ENCODE assay signal across 13 cellular contexts in the genomic region with DNA sequence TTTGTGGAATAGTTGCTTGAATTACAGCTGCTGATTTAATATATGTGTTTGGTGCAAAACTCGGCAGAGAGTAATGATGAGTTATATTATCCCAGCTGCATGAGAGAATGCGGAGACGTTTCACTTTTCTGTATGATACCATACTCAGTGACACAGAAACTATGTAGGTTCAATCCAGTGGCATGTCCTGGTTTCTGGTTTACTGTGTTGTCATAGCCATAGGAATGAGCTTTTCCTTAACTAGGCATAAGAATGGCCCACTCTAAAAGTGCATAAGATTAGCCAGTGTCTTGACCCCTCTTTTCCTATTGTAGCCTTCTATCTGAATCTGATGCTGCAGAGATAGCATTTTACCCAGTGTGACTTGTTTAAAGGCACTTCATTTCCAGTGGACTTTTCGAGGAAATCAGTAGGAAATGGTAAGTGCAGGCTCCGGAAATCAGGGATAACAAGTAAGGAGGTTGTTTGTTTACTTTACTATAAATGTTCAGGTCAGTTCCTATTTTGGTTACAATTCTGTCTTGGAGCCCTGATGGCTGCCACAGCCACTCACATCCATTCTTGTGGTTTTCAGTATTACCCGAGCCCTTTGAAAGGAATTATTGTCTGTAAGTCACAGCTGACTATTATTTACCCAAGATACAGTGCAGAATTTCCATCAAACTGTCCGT.
DNase-seq lines count a peak whose midpoint lies in the region; TF ChIP-seq lines count a peak whose summit lies in the region.
"Had no signal": no experiment of that assay in that cellular context is flagged by ENCODE, and none has a peak within 500 bp of the region (broad histone marks: within the 10 kb centered on the region; RNA-seq: fewer than 3 reads in every experiment).

No MANE protein-coding gene starts in this region.

- H3K27ac ChIP-seq in MM.1S (ENCODE audit: low read length) (no peak overlapping the region; the same call in 1 of the 2 replicates), esophagus muscularis mucosa (replicated peaks in 1 of 4) (peak overlapping the region in 3 of 4 donors; percentile 10 to 57 (median 44))
- H3K27ac ChIP-seq: left lung had no signal

- no peaks in the 10 kb centered on the region for H3K27me3 ChIP-seq in MM.1S (replicated peaks; ENCODE audit: insufficient read depth, low read length)
- H3K27me3 ChIP-seq in esophagus muscularis mucosa = no peaks in the 10 kb centered on the region
- H3K27me3 ChIP-seq: left lung had no signal

- intact Hi-C loops in esophagus muscularis mucosa (cut with DNase I) = no loop called here

- H2AFZ ChIP-seq in MM.1S (ENCODE audit: low read length) = peak overlapping the region; percentile 50; the same call in 1 of the 2 replicates

- no peaks in the 10 kb centered on the region for H3K9me2 ChIP-seq in MM.1S (replicated peaks; ENCODE audit: insufficient read depth, low read length)

- H3K27ac Mint-ChIP-seq in nephron = peak overlapping the region in 2 of 3 experiments; percentile 49 to 72
- H3K27ac Mint-ChIP-seq: activated CD4-positive, alpha-beta T cell treated with anti-CD3 and anti-CD28 coated beads, Interleukin-2, amount 10 ng/mL, durations not matched to agents 24 days and 14 days; activated naive CD4-positive, alpha-beta T cell treated with anti-CD3 and anti-CD28 coated beads for 36 hours; CD8-positive, alpha-beta T cell had no signal

- H3K4me3 ChIP-seq in MM.1S (ENCODE audit: low read length) = no peak overlapping the region
- H3K4me3 ChIP-seq in esophagus muscularis mucosa = peak overlapping the region in 2 of 4 donors; percentile 13 to 14
- H3K4me3 ChIP-seq: left lung had no signal

- H3K9ac ChIP-seq in MM.1S (ENCODE audit: low read length) = no peak overlapping the region

- H3K79me2 ChIP-seq in MM.1S (ENCODE audit: low read length) = no peaks in the 10 kb centered on the region

- DNase-seq in COLO829 (ENCODE audit: low spot score) (peak; percentile 30), MM.1S (peak; percentile 14), esophagus muscularis mucosa (ENCODE audit: extremely low spot score) (no peak), HUDEP-2 (lab: John Stamatoyannopoulos, UW; ENCODE audit: unreplicated experiment in 76 of 76) (no peak), NCI-H1436 (lab: John Stamatoyannopoulos, UW) (no peak), NCI-H2171 treated with DMSO at 0.1 percent for 48 hours (lab: John Stamatoyannopoulos, UW) (no peak)
- no peak for DNase-seq in stimulated activated CD4-positive, alpha-beta T cell treated with anti-CD3 and anti-CD28 coated beads, Interleukin-4, amount 100 ng/mL, for 4 hours
- DNase-seq: activated CD4-positive, alpha-beta T cell treated with anti-CD3 and anti-CD28 coated beads, Interleukin-2, amount 10 ng/mL, durations not matched to agents 24 days and 14 days; activated naive CD4-positive, alpha-beta T cell treated with anti-CD3 and anti-CD28 coated beads for 36 hours; CD8-positive, alpha-beta T cell; left lung; NCI-H1417 treated with DMSO at 0.1 percent for 48 hours had no signal

- H3K4me1 ChIP-seq in MM.1S (ENCODE audit: low read length) (0 out of 2 replicates have a peak, but pooled peaks cover 4% of the 10 kb centered on the region), esophagus muscularis mucosa (peaks cover 2 to 21% (median 13%) of the 10 kb centered on the region in 4 donors)
- H3K4me1 ChIP-seq: left lung had no signal

- peaks cover 13% of the 10 kb centered on the region for H3K4me1 Mint-ChIP-seq in nephron
- H3K4me1 Mint-ChIP-seq: activated CD4-positive, alpha-beta T cell treated with anti-CD3 and anti-CD28 coated beads, Interleukin-2, amount 10 ng/mL, durations not matched to agents 24 days and 14 days had no signal

- H3K9me3 Mint-ChIP-seq in nephron = no peaks in the 10 kb centered on the region
- H3K9me3 Mint-ChIP-seq: activated CD4-positive, alpha-beta T cell treated with anti-CD3 and anti-CD28 coated beads, Interleukin-2, amount 10 ng/mL, durations not matched to agents 24 days and 14 days; activated naive CD4-positive, alpha-beta T cell treated with anti-CD3 and anti-CD28 coated beads for 36 hours; CD8-positive, alpha-beta T cell had no signal

- H3K4me2 ChIP-seq in MM.1S (ENCODE audit: low read depth, low read length) = peak overlapping the region; percentile 21; the same call in 1 of the 2 replicates

- H4K20me1 ChIP-seq in MM.1S (ENCODE audit: insufficient read depth, low read length) = no peaks in the 10 kb centered on the region

- H3K27me3 Mint-ChIP-seq in nephron (ENCODE audit: low read depth) = no peaks in the 10 kb centered on the region
- H3K27me3 Mint-ChIP-seq: activated CD4-positive, alpha-beta T cell treated with anti-CD3 and anti-CD28 coated beads, Interleukin-2, amount 10 ng/mL, durations not matched to agents 24 days and 14 days had no signal

- peak overlapping the region in 1 of 3 experiments; percentile 0 for H3K4me3 Mint-ChIP-seq in nephron
- H3K4me3 Mint-ChIP-seq: activated CD4-positive, alpha-beta T cell treated with anti-CD3 and anti-CD28 coated beads, Interleukin-2, amount 10 ng/mL, durations not matched to agents 24 days and 14 days; activated naive CD4-positive, alpha-beta T cell treated with anti-CD3 and anti-CD28 coated beads for 36 hours; CD8-positive, alpha-beta T cell had no signal

- H3K9me3 ChIP-seq in MM.1S (replicated peaks; ENCODE audit: insufficient read depth, low read length) = no peaks in the 10 kb centered on the region
- no peaks in the 10 kb centered on the region for H3K9me3 ChIP-seq in esophagus muscularis mucosa
- H3K9me3 ChIP-seq: left lung had no signal

- WGBS in esophagus muscularis mucosa = 46% methylated on average over 7 of the region's 7 CpGs

- no peak for TF ChIP-seq POLR2A in esophagus muscularis mucosa (IDR thresholded peaks at IDR 0.05; ENCODE audit: low read depth)

- no peak for TF ChIP-seq EP300 in esophagus muscularis mucosa (IDR thresholded peaks at IDR 0.05)

- TF ChIP-seq CTCF in MM.1S (IDR thresholded peaks at IDR 0.05; ENCODE audit: low read length) (no peak), esophagus muscularis mucosa (IDR thresholded peaks at IDR 0.05) (no peak), nephron (IDR thresholded peaks at IDR 0.05; ENCODE audit: unreplicated experiment in 3 of 3) (no peak)

- peaks cover 22% of the 10 kb centered on the region for H3K36me3 Mint-ChIP-seq in nephron (ENCODE audit: low read depth)
- H3K36me3 Mint-ChIP-seq: CD8-positive, alpha-beta T cell had no signal

- H3F3A ChIP-seq in MM.1S (ENCODE audit: insufficient read depth, low read length) = no peaks in the 10 kb centered on the region

- no peaks in the 10 kb centered on the region for H3K36me3 ChIP-seq in MM.1S (replicated peaks; ENCODE audit: insufficient read depth, low read length)
- no peaks in the 10 kb centered on the region for H3K36me3 ChIP-seq in esophagus muscularis mucosa
- H3K36me3 ChIP-seq: left lung had no signal

Comparison
In these comparisons a context has a peak if more than half of its experiments do, and no peak if none do; other contexts are left out.
1. DNase-seq: peak in COLO829 (single experiment) and MM.1S (single experiment); none in esophagus muscularis mucosa (single experiment), HUDEP-2 (0 of 76), stimulated activated CD4-positive, alpha-beta T cell treated with anti-CD3 and anti-CD28 coated beads, Interleukin-4, amount 100 ng/mL, for 4 hours (0 of 2), NCI-H1436 (single experiment) and NCI-H2171 treated with DMSO at 0.1 percent for 48 hours (single experiment).